29 cellular contexts compared by ENCODE assay signal in genomic region chr11:8325905-8326304, GRCh38.
"Had no signal": no experiment of that assay in that cellular context is flagged by ENCODE, and none has a peak within 500 bp of the region (broad histone marks: within the 10 kb centered on the region; RNA-seq: fewer than 3 reads in every experiment).

No MANE protein-coding gene starts in this region.

- H3K36me3 Mint-ChIP-seq: activated CD4-positive, alpha-beta memory T cell treated with anti-CD3 and anti-CD28 coated beads for 36 hours; activated naive CD8-positive, alpha-beta T cell treated with anti-CD3 and anti-CD28 coated beads for 36 hours had no signal

- H3K36me3 ChIP-seq: adrenal gland, brain microvascular endothelial cell, lower lobe of right lung, pancreas, transverse colon, WERI-Rb-1 had no signal

- FAIRE-seq: astrocyte, endothelial cell of umbilical vein, pancreas had no signal

- H3K27ac ChIP-seq: adrenal gland, brain microvascular endothelial cell, coronary artery, lower lobe of right lung, pancreas, psoas muscle, transverse colon, WERI-Rb-1 had no signal

- DNase-seq: activated CD4-positive, alpha-beta memory T cell treated with anti-CD3 and anti-CD28 coated beads for 36 hours; activated CD4-positive, alpha-beta T cell treated with anti-CD3 and anti-CD28 coated beads, Interleukin-2, amount 10 ng/mL, durations not matched to agents 24 days and 14 days; activated CD4-positive, CD25-positive, alpha-beta regulatory T cell treated with anti-CD3 and anti-CD28 coated beads, Interleukin-2, amount 50 U/mL, for 72 hours; activated CD8-positive, alpha-beta memory T cell treated with anti-CD3 and anti-CD28 coated beads, Interleukin-2, amount 50 U/mL, for 4 hours; activated effector memory CD4-positive, alpha-beta T cell treated with anti-CD3 and anti-CD28 coated beads, Interleukin-2, amount 50 U/mL, for 16 hours; activated naive CD4-positive, alpha-beta T cell treated with anti-CD3 and anti-CD28 coated beads for 36 hours; activated naive CD8-positive, alpha-beta T cell treated with anti-CD3 and anti-CD28 coated beads for 36 hours; activated T-cell treated with anti-CD3 and anti-CD28 coated beads, Interleukin-2, amount 50 U/mL, for 1 hour; adrenal gland; brain microvascular endothelial cell; effector memory CD8-positive, alpha-beta T cell; hippocampal formation; kidney glomerular epithelial cell; lower lobe of right lung; mesenchymal stem cell; pancreas; psoas muscle; stimulated activated CD4-positive, alpha-beta T cell treated with anti-CD3 and anti-CD28 coated beads, Interleukin-2, amount 100 ng/mL, for 48 hours; stimulated activated naive CD4-positive, alpha-beta T cell treated with Interleukin-2 at 50 U/mL for 16 hours; T-helper 9 cell; transverse colon; WERI-Rb-1 had no signal

- H3K4me3 Mint-ChIP-seq: activated CD4-positive, alpha-beta memory T cell treated with anti-CD3 and anti-CD28 coated beads for 36 hours; activated CD4-positive, alpha-beta T cell treated with anti-CD3 and anti-CD28 coated beads, Interleukin-2, amount 10 ng/mL, durations not matched to agents 24 days and 14 days; activated naive CD4-positive, alpha-beta T cell treated with anti-CD3 and anti-CD28 coated beads for 36 hours; activated naive CD8-positive, alpha-beta T cell treated with anti-CD3 and anti-CD28 coated beads for 36 hours; activated T-helper 1 cell treated with anti-CD3 and anti-CD28 coated beads, Interleukin-12 subunit alpha, Interleukin-12 subunit beta, Interleukin-2, Interleukin-4 antibody, amounts not matched to agents 30 ng/mL and 10 ng/mL and 1 ng/mL, durations not matched to agents 14 hours and 24 hours and 36 hours; effector memory CD8-positive, alpha-beta T cell; nephron; T-helper 1 cell treated with Interleukin-12 subunit alpha and Interleukin-12 subunit beta and Interleukin-4 antibody, amounts not matched to agents 30 μg/mL and 1 μg/mL, for 36 hours had no signal

- H3K27me3 ChIP-seq: adrenal gland, brain microvascular endothelial cell, pancreas, transverse colon had no signal

- H3K27ac Mint-ChIP-seq: activated CD4-positive, alpha-beta memory T cell treated with anti-CD3 and anti-CD28 coated beads for 36 hours; activated CD4-positive, alpha-beta T cell treated with anti-CD3 and anti-CD28 coated beads, Interleukin-2, amount 10 ng/mL, durations not matched to agents 24 days and 14 days; activated naive CD4-positive, alpha-beta T cell treated with anti-CD3 and anti-CD28 coated beads for 36 hours; activated naive CD8-positive, alpha-beta T cell treated with anti-CD3 and anti-CD28 coated beads for 36 hours; activated T-helper 1 cell treated with anti-CD3 and anti-CD28 coated beads, Interleukin-12 subunit alpha, Interleukin-12 subunit beta, Interleukin-2, Interleukin-4 antibody, amounts not matched to agents 30 ng/mL and 10 ng/mL and 1 ng/mL, durations not matched to agents 14 hours and 24 hours and 36 hours; effector memory CD8-positive, alpha-beta T cell; nephron; T-helper 1 cell treated with Interleukin-12 subunit alpha and Interleukin-12 subunit beta and Interleukin-4 antibody, amounts not matched to agents 30 μg/mL and 1 μg/mL, for 36 hours had no signal

- ATAC-seq: effector memory CD8-positive, alpha-beta T cell; left lobe of liver; lower lobe of right lung; pancreas; psoas muscle had no signal

- H3K4me1 ChIP-seq: adrenal gland, pancreas had no signal

- H3K4me3 ChIP-seq: adrenal gland, coronary artery, lower lobe of right lung, pancreas, psoas muscle, transverse colon had no signal

- H3K9me3 ChIP-seq: adrenal gland, lower lobe of right lung, pancreas, psoas muscle, transverse colon had no signal

- H3K9me3 Mint-ChIP-seq: activated CD4-positive, alpha-beta memory T cell treated with anti-CD3 and anti-CD28 coated beads for 36 hours; activated CD4-positive, alpha-beta T cell treated with anti-CD3 and anti-CD28 coated beads, Interleukin-2, amount 10 ng/mL, durations not matched to agents 24 days and 14 days; activated naive CD4-positive, alpha-beta T cell treated with anti-CD3 and anti-CD28 coated beads for 36 hours; activated naive CD8-positive, alpha-beta T cell treated with anti-CD3 and anti-CD28 coated beads for 36 hours; activated T-helper 1 cell treated with anti-CD3 and anti-CD28 coated beads, Interleukin-12 subunit alpha, Interleukin-12 subunit beta, Interleukin-2, Interleukin-4 antibody, amounts not matched to agents 30 ng/mL and 10 ng/mL and 1 ng/mL, durations not matched to agents 14 hours and 24 hours and 36 hours; effector memory CD8-positive, alpha-beta T cell; nephron; T-helper 1 cell treated with Interleukin-12 subunit alpha and Interleukin-12 subunit beta and Interleukin-4 antibody, amounts not matched to agents 30 μg/mL and 1 μg/mL, for 36 hours had no signal
